Comparison of ENCODE assay signal across 1 cellular context in genomic region chr17:29293890-29294579, GRCh38.
A peak's percentile ranks its signal among the peaks of the same experiment; 100 is the strongest.
TF ChIP-seq lines count a peak whose summit lies in the region.

NUFIP2 (minus strand) TSS chr17:29294148; CDS start chr17:29294059, 89 bp downstream.

TF ChIP-seq in K562, 482 proteins besides CTCF, POLR2A, EP300 and RAD21 (continued from another document and continues in another):
- TF ChIP-seq NONO (IDR thresholded peaks at IDR 0.05; ENCODE audit: low read depth in 2 of 2, low read length in 1 of 2) (peak in 1 of 2 experiments; percentile 91; a peak in 2 of 4 replicates), THRA (IDR thresholded peaks at IDR 0.05) (no peak), ZNF408 (CRISPR knock-in tag; IDR thresholded peaks at IDR 0.05; ENCODE audit: low read depth) (no peak), ZNF592 (IDR thresholded peaks at IDR 0.05) (peak; percentile 27; the same call in 1 of the 2 replicates), TARDBP (IDR thresholded peaks at IDR 0.05) (peak; percentile 89), THRB (CRISPR knock-in tag; conservative IDR thresholded peaks at IDR 0.05) (peak; percentile 92), STAT5B (CRISPR knock-in tag; IDR thresholded peaks at IDR 0.05) (no peak), HDAC2 (IDR thresholded peaks at IDR 0.05) (peak; percentile 82; the same call in 1 of the 2 replicates), TAF7 (tag; IDR thresholded peaks at IDR 0.05) (peak; percentile 95), MYBL2 (IDR thresholded peaks at IDR 0.05; ENCODE audit: low read depth) (no peak), MYBL2 (CRISPR knock-in tag; IDR thresholded peaks at IDR 0.05; ENCODE audit: borderline replicate concordance) (no peak), ZNF740 (CRISPR knock-in tag; IDR thresholded peaks at IDR 0.05) (0 out of 2 replicates have a peak, but pooled peaks have one; percentile 25), ZNF740 (tag; IDR thresholded peaks at IDR 0.05) (no peak), HCFC1 (IDR thresholded peaks at IDR 0.05; ENCODE audit: low read depth, low read length) (peak; percentile 71), BRF2 (IDR thresholded peaks at IDR 0.05; ENCODE audit: borderline replicate concordance, insufficient read depth, insufficient read length) (no peak), RNF219 (CRISPR knock-in tag; IDR thresholded peaks at IDR 0.05) (no peak), CBX8 (IDR thresholded peaks at IDR 0.05; ENCODE audit: borderline replicate concordance, extremely low read depth, low read depth, low read length, poor library complexity, severe bottlenecking) (no peak), DDX20 (tag; IDR thresholded peaks at IDR 0.05; ENCODE audit: low read depth) (no peak), ZBTB2 (IDR thresholded peaks at IDR 0.05) (peak; percentile 62; the same call in 1 of the 2 replicates), SAFB2 (IDR thresholded peaks at IDR 0.05; ENCODE audit: borderline replicate concordance, low read depth, low read length, severe bottlenecking) (no peak), ZNF785 (CRISPR knock-in tag; IDR thresholded peaks at IDR 0.05) (no peak), RNF2 (IDR thresholded peaks at IDR 0.05) (peak; percentile 73; the same call in 1 of the 2 replicates), BRF1 (IDR thresholded peaks at IDR 0.05; ENCODE audit: borderline replicate concordance, extremely low read depth, insufficient read length) (no peak), TAF9B (IDR thresholded peaks at IDR 0.05; ENCODE audit: partially characterized antibody) (peak; percentile 97), KLF16 (IDR thresholded peaks at IDR 0.05) (no peak), MAZ (CRISPR knock-in tag; conservative IDR thresholded peaks at IDR 0.05 in 1 of 2, IDR thresholded peaks at IDR 0.05 in 1 of 2) (peak; percentile 78 to 80; a peak in 2 of 4 replicates), NFIC (IDR thresholded peaks at IDR 0.05) (peak; percentile 67), TFAM (CRISPR knock-in tag; conservative IDR thresholded peaks at IDR 0.05) (no peak), DEAF1 (CRISPR knock-in tag; IDR thresholded peaks at IDR 0.05) (peak; percentile 24; the same call in 1 of the 2 replicates), PHB2 (IDR thresholded peaks at IDR 0.05; ENCODE audit: low read depth) (0 out of 2 replicates have a peak, but pooled peaks have one; percentile 64), FOXP4 (CRISPR knock-in tag; IDR thresholded peaks at IDR 0.05; ENCODE audit: borderline replicate concordance) (no peak), ZBTB5 (IDR thresholded peaks at IDR 0.05) (no peak), NCOA2 (IDR thresholded peaks at IDR 0.05; ENCODE audit: partially characterized antibody in 2 of 2) (no peak), TCFL5 (CRISPR knock-in tag; conservative IDR thresholded peaks at IDR 0.05) (no peak), RAD51 (IDR thresholded peaks at IDR 0.05; ENCODE audit: borderline replicate concordance, low read depth) (no peak), TSC22D4 (tag; IDR thresholded peaks at IDR 0.05) (no peak), GMEB1 (CRISPR knock-in tag; IDR thresholded peaks at IDR 0.05) (peak; percentile 64; the same call in 1 of the 2 replicates), TCF7 (IDR thresholded peaks at IDR 0.05; ENCODE audit: borderline replicate concordance) (no peak; the same call in 1 of the 2 replicates), ZNF175 (CRISPR knock-in tag; IDR thresholded peaks at IDR 0.05; ENCODE audit: low read depth) (peak; percentile 79), DIDO1 (tag; IDR thresholded peaks at IDR 0.05; ENCODE audit: low read depth) (peak; percentile 79), TBP (optimal IDR thresholded peaks at IDR 0.05; ENCODE audit: low read depth, low read length) (peak; percentile 99)
